In the genomic region with DNA sequence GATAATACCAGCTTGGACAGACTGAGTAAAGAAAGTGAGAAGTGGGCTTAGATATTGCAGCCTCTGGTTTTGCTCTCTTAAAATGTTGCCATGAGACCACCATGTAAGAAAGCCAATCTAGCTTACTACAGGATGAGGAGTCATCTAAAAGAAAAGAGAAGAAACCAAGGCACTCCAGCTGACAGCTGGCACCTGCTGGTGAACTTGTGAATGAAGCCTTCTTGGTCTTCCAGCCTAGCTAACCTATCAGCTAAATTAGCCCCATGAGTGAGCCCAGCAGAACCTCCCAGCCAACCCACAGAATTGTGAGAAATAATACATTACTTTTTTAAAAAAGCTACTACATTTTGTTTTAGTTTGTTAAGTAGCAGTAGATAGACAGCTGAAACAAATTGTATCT, we compare ENCODE assay signal across 20 cellular contexts.
DNase-seq lines count a peak whose midpoint lies in the region; FAIRE-seq and TF ChIP-seq lines count a peak whose summit lies in the region.
"Had no signal": no experiment of that assay in that cellular context is flagged by ENCODE, and none has a peak within 500 bp of the region (broad histone marks: within the 10 kb centered on the region; RNA-seq: fewer than 3 reads in every experiment).

No MANE protein-coding gene starts in this region.

- DNase-seq in Jurkat, Clone E6-1 (ENCODE audit: low read depth, low spot score), result peak; percentile 0
- no peak for DNase-seq in H1 (ENCODE audit: low read depth in 1 of 2, low spot score in 2 of 2)
- DNase-seq in mesendoderm, result peak; percentile 16
- no peak for DNase-seq in putamen (ENCODE audit: low spot score)
- DNase-seq in endothelial cell (ENCODE audit: low spot score), result no peak
- no peak for DNase-seq in SK-N-SH
- DNase-seq: 8988T; Calu3; CD4-positive, alpha-beta memory T cell; H7; KG1 had no signal

- no peaks in the 10 kb centered on the region for H3K23me2 ChIP-seq in H1 (ENCODE audit: low read depth, low read length)

- no peaks in the 10 kb centered on the region for H3K36me3 ChIP-seq in H1 (ENCODE audit: control insufficient read depth in 2 of 4, insufficient read depth in 4 of 4, low read length in 3 of 4)
- no peaks in the 10 kb centered on the region for H3K36me3 ChIP-seq in mesendoderm (ENCODE audit: control insufficient read depth, insufficient read depth, low read length)
- no peaks in the 10 kb centered on the region for H3K36me3 ChIP-seq in SK-N-SH (replicated peaks in 1 of 2; ENCODE audit: control insufficient read depth in 1 of 2, insufficient read depth in 2 of 2, low read length in 1 of 2)
- H3K36me3 ChIP-seq: BLaER1 had no signal

- H4K91ac ChIP-seq in H1 (replicated peaks; ENCODE audit: insufficient read length, low read length), result no peak overlapping the region

- no peak overlapping the region for H3K23ac ChIP-seq in H1 (ENCODE audit: insufficient read length)
- no peak overlapping the region for H3K23ac ChIP-seq in mesendoderm (ENCODE audit: low read length)

- TF ChIP-seq CTCF in GM12872 (IDR thresholded peaks at IDR 0.05; ENCODE audit: insufficient read depth, low read depth, low read length) (peak; percentile 13; the same call in 1 of the 3 replicates), H1 (IDR thresholded peaks at IDR 0.05; ENCODE audit: control extremely low read depth in 1 of 3, insufficient read depth in 1 of 3, low read depth in 1 of 3, low read length in 3 of 3) (peak in 2 of 3 experiments; percentile 5 to 15; a peak in 1 of 4 replicates), endothelial cell (IDR thresholded peaks at IDR 0.05; ENCODE audit: unreplicated experiment) (no peak), SK-N-SH (IDR thresholded peaks at IDR 0.05) (no peak)

- H3K4me1 Mint-ChIP-seq in endothelial cell (ENCODE audit: unreplicated experiment), result no peaks in the 10 kb centered on the region
- H3K4me1 Mint-ChIP-seq: CD14-positive monocyte, GM23338, IgD-negative memory B cell had no signal

- no peak for TF ChIP-seq EP300 in H1 (IDR thresholded peaks at IDR 0.05; ENCODE audit: borderline replicate concordance in 1 of 2, low read depth in 2 of 2, low read length in 2 of 2)
- no peak for TF ChIP-seq EP300 in SK-N-SH (IDR thresholded peaks at IDR 0.05; ENCODE audit: borderline replicate concordance in 1 of 2, low read depth in 1 of 2, low read length in 1 of 2)

- CTCF ChIA-PET in H1 (lab: Charles Lee; ENCODE audit: partially characterized antibody) (interaction anchor here (1.0 to 1.6 kb wide), 5 partner anchors 11 to 125 kb away, joined by 3 to 7 read pairs (median 4); no protein-coding TSS in a partner anchor), SK-N-SH (lab: Yijun Ruan, JAX) (no interaction called here)

- no peaks in the 10 kb centered on the region for H3K9me3 ChIP-seq in H1 (ENCODE audit: insufficient read depth in 2 of 2, low read depth in 1 of 2, low read length in 1 of 2)
- no peaks in the 10 kb centered on the region for H3K9me3 ChIP-seq in SK-N-SH
- H3K9me3 ChIP-seq: BLaER1 had no signal

- H4K8ac ChIP-seq in H1 (ENCODE audit: extremely low read depth, insufficient read depth, low read length) (no peak overlapping the region), mesendoderm (ENCODE audit: low read depth, low read length) (no peak overlapping the region)

- H2BK120ac ChIP-seq in H1 (replicated peaks; ENCODE audit: low read depth, low read length) (no peak overlapping the region), mesendoderm (ENCODE audit: low read depth, low read length) (no peak overlapping the region)

- H2AFZ ChIP-seq in H1 (ENCODE audit: low read length) (no peak overlapping the region), SK-N-SH (ENCODE audit: low read depth) (no peak overlapping the region)

- no peaks in the 10 kb centered on the region for H3K36me3 Mint-ChIP-seq in endothelial cell (ENCODE audit: low read depth, unreplicated experiment)
- H3K36me3 Mint-ChIP-seq: CD14-positive monocyte; CD4-positive, alpha-beta memory T cell; IgD-negative memory B cell had no signal

- no peak overlapping the region for H3K56ac ChIP-seq in H1 (replicated peaks; ENCODE audit: insufficient read length, low read depth, low read length)
- no peak overlapping the region for H3K56ac ChIP-seq in mesendoderm (ENCODE audit: low read length)

- H2BK5ac ChIP-seq in H1 (ENCODE audit: low read depth, low read length) (no peak overlapping the region), mesendoderm (ENCODE audit: low read length) (no peak overlapping the region)

- H2AK5ac ChIP-seq in H1 (ENCODE audit: low read depth, low read length) (no peak overlapping the region), mesendoderm (ENCODE audit: low read length) (no peak overlapping the region)

- H3K79me2 ChIP-seq in H1 (ENCODE audit: control insufficient read depth in 1 of 2, insufficient read depth in 2 of 2, low read length in 2 of 2) (no peaks in the 10 kb centered on the region), mesendoderm (ENCODE audit: control insufficient read depth, insufficient read depth, low read length) (no peaks in the 10 kb centered on the region), SK-N-SH (ENCODE audit: insufficient read depth) (no peaks in the 10 kb centered on the region)

- no peak overlapping the region for H3K27ac Mint-ChIP-seq in endothelial cell (ENCODE audit: unreplicated experiment)
- H3K27ac Mint-ChIP-seq: CD14-positive monocyte; CD4-positive, alpha-beta memory T cell; GM23338 had no signal

- no peaks in the 10 kb centered on the region for H3K79me1 ChIP-seq in H1 (ENCODE audit: low read depth, low read length)
- H3K79me1 ChIP-seq in mesendoderm (ENCODE audit: low read length), result no peaks in the 10 kb centered on the region

- H2BK20ac ChIP-seq in H1 (ENCODE audit: low read length), result no peak overlapping the region

- H4K5ac ChIP-seq in H1 (ENCODE audit: insufficient read length, low read depth, low read length) (no peak overlapping the region), mesendoderm (ENCODE audit: low read length) (no peak overlapping the region)

- H3F3A ChIP-seq in SK-N-SH (replicated peaks; ENCODE audit: insufficient read depth), result no peaks in the 10 kb centered on the region

- H3K27me3 ChIP-seq in H1 (replicated peaks in 1 of 4; ENCODE audit: control insufficient read depth in 3 of 4, extremely low read depth in 1 of 4, insufficient read depth in 3 of 4, low read length in 3 of 4) (no peaks in the 10 kb centered on the region), mesendoderm (ENCODE audit: insufficient read depth, low read length, poor library complexity) (no peaks in the 10 kb centered on the region), SK-N-SH (ENCODE audit: insufficient read depth) (no peaks in the 10 kb centered on the region; the same call in none of the 2 replicates)
- H3K27me3 ChIP-seq: BLaER1 had no signal

- FAIRE-seq in H1 (lab: Jason Lieb, UNC), result no peak
- FAIRE-seq: G401.6, GM12892, GM18507, HepG2 had no signal

- no peaks in the 10 kb centered on the region for H3K9me3 Mint-ChIP-seq in endothelial cell (ENCODE audit: unreplicated experiment)
- H3K9me3 Mint-ChIP-seq: GM23338 had no signal

- H3K4me1 ChIP-seq in H1 (replicated peaks in 1 of 4; ENCODE audit: control insufficient read depth in 3 of 4, insufficient read depth in 4 of 4, low read length in 3 of 4), result no peaks in the 10 kb centered on the region
- H3K4me1 ChIP-seq in mesendoderm (ENCODE audit: control insufficient read depth, low read depth, low read length), result no peaks in the 10 kb centered on the region
- H3K4me1 ChIP-seq in SK-N-SH (ENCODE audit: control insufficient read depth in 1 of 2, insufficient read depth in 2 of 2, low read depth in 1 of 2, low read length in 1 of 2), result no peaks in the 10 kb centered on the region
- H3K4me1 ChIP-seq: BLaER1 had no signal

- H4K20me1 ChIP-seq in H1 (replicated peaks in 1 of 2; ENCODE audit: control insufficient read depth in 1 of 2, insufficient read depth in 2 of 2, low read length in 2 of 2), result no peaks in the 10 kb centered on the region
- H4K20me1 ChIP-seq in SK-N-SH (ENCODE audit: insufficient read depth), result no peaks in the 10 kb centered on the region
- H4K20me1 ChIP-seq: BLaER1 had no signal

- TF ChIP-seq POLR2A in H1 (IDR thresholded peaks at IDR 0.05; ENCODE audit: control extremely low read depth in 1 of 2, low read depth in 2 of 2, low read length in 2 of 2), result no peak

- POLR2A ChIA-PET in H1 (lab: Charles Lee; ENCODE audit: partially characterized antibody), result no interaction called here
- POLR2A ChIA-PET in SK-N-SH (lab: Yijun Ruan, JAX), result no interaction called here

- H2BK15ac ChIP-seq in H1 (ENCODE audit: low read length) (no peak overlapping the region), mesendoderm (replicated peaks; ENCODE audit: low read depth) (no peak overlapping the region)

- H3K4me3 Mint-ChIP-seq in endothelial cell (ENCODE audit: unreplicated experiment), result no peak overlapping the region
- H3K4me3 Mint-ChIP-seq: CD14-positive monocyte; CD4-positive, alpha-beta memory T cell; GM23338; IgD-negative memory B cell had no signal

- H3K4ac ChIP-seq in H1 (replicated peaks; ENCODE audit: insufficient read length, low read depth, low read length), result no peak overlapping the region
- no peak overlapping the region for H3K4ac ChIP-seq in mesendoderm (ENCODE audit: low read depth, low read length)

- H3K9ac ChIP-seq in H1 (replicated peaks in 1 of 4; ENCODE audit: extremely low read depth in 1 of 4, low read depth in 3 of 4, low read length in 3 of 4) (no peak overlapping the region), mesendoderm (ENCODE audit: low read length) (no peak overlapping the region), SK-N-SH (no peak overlapping the region)
- H3K9ac ChIP-seq: BLaER1 had no signal

- H2BK12ac ChIP-seq in H1 (ENCODE audit: low read depth, low read length), result no peak overlapping the region

- H3K18ac ChIP-seq in H1 (ENCODE audit: extremely low read depth, low read length), result no peak overlapping the region
- no peak overlapping the region for H3K18ac ChIP-seq in mesendoderm (ENCODE audit: low read length)

- H3K9me2 ChIP-seq in SK-N-SH, result no peaks in the 10 kb centered on the region

- H3K4me2 ChIP-seq in H1 (ENCODE audit: insufficient read depth in 1 of 2, low read depth in 2 of 2, low read length in 2 of 2) (no peak overlapping the region), mesendoderm (ENCODE audit: low read length) (no peak overlapping the region), SK-N-SH (no peak overlapping the region)
- H3K4me2 ChIP-seq: BLaER1, GM23338 had no signal

- H3K14ac ChIP-seq in H1 (ENCODE audit: insufficient read length), result no peak overlapping the region

- H3K4me3 ChIP-seq in Jurkat, Clone E6-1 (ENCODE audit: low read length), result no peak overlapping the region
- H3K4me3 ChIP-seq in H1 (ENCODE audit: extremely low read depth in 1 of 4, insufficient read depth in 2 of 4, low read depth in 3 of 4, low read length in 4 of 4) (no peak overlapping the region), mesendoderm (ENCODE audit: low read length) (no peak overlapping the region), SK-N-SH (ENCODE audit: low read depth in 2 of 2, low read length in 1 of 2) (no peak overlapping the region)
- H3K4me3 ChIP-seq: BLaER1, GM23338 had no signal

- H3K27ac ChIP-seq in H1 (ENCODE audit: low read depth, low read length) (no peak overlapping the region), mesendoderm (ENCODE audit: low read depth, low read length) (no peak overlapping the region), SK-N-SH (ENCODE audit: low read depth in 2 of 2, low read length in 1 of 2) (no peak overlapping the region)
- H3K27ac ChIP-seq: BLaER1 had no signal

- peak in 1 of 2 experiments; percentile 22; a peak in 1 of 4 replicates for TF ChIP-seq RAD21 in H1 (IDR thresholded peaks at IDR 0.05 in 1 of 2, conservative IDR thresholded peaks at IDR 0.05 in 1 of 2; ENCODE audit: low read depth in 2 of 2, low read length in 2 of 2)
- TF ChIP-seq RAD21 in SK-N-SH (IDR thresholded peaks at IDR 0.05; ENCODE audit: low read length), result no peak

- no peaks in the 10 kb centered on the region for H3K27me3 Mint-ChIP-seq in endothelial cell (ENCODE audit: unreplicated experiment)

Comparison
In these comparisons a context has a peak if more than half of its experiments do, and no peak if none do; other contexts are left out.
1. CTCF ChIP-seq: peak in GM12872 (single experiment) and H1 (2 of 3); none in endothelial cell (single experiment) and SK-N-SH (single experiment).
2. DNase-seq: peak in Jurkat, Clone E6-1 (single experiment) and mesendoderm (single experiment); none in H1 (0 of 2), putamen (single experiment), endothelial cell (single experiment) and SK-N-SH (single experiment).